In the genomic region with DNA sequence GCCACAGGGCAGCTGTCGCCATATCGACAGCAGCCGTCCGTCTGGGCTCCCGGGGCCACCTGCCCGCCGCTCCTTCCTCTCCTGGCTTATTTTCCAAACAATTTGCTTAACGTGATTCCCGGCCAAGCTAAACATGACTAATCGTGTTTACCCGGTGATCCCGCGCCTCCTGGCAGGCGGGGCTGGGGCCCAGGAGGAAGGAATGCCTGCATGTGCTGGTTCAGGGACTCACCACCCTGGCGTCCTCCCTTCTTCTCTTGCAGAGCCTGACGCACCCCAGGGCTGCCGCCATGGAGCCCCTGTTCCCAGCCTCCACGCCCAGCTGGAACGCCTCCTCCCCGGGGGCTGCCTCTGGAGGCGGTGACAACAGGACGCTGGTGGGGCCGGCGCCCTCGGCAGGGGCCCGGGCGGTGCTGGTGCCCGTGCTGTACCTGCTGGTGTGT, we compare ENCODE assay signal across 1 cellular context.
TF ChIP-seq lines count a peak whose summit lies in the region.

No MANE protein-coding gene starts in this region.

TF ChIP-seq in HepG2, 621 proteins besides CTCF, POLR2A, EP300 and RAD21 (continued from another document and continues in another):
- TF ChIP-seq ZNF605 (CRISPR knock-in tag; IDR thresholded peaks at IDR 0.05) (peak; percentile 50; the same call in 1 of the 2 replicates), MTA1 (CRISPR knock-in tag; IDR thresholded peaks at IDR 0.05; ENCODE audit: borderline replicate concordance) (0 out of 2 replicates have a peak, but pooled peaks have one; percentile 21), THYN1 (CRISPR knock-in tag; IDR thresholded peaks at IDR 0.05; ENCODE audit: borderline replicate concordance, low read depth) (no peak), ZNF136 (CRISPR knock-in tag; IDR thresholded peaks at IDR 0.05; ENCODE audit: low read depth) (no peak), ZIK1 (CRISPR knock-in tag; IDR thresholded peaks at IDR 0.05; ENCODE audit: borderline replicate concordance, low read depth) (peak; percentile 85; the same call in 1 of the 2 replicates), FIP1L1 (IDR thresholded peaks at IDR 0.05; ENCODE audit: borderline replicate concordance, insufficient read depth, low read depth, low read length) (no peak), ZNF644 (CRISPR knock-in tag; IDR thresholded peaks at IDR 0.05; ENCODE audit: low read depth) (no peak), ZNF205 (CRISPR knock-in tag; IDR thresholded peaks at IDR 0.05) (peak; percentile 69; the same call in 1 of the 2 replicates), ZNF839 (CRISPR knock-in tag; IDR thresholded peaks at IDR 0.05; ENCODE audit: borderline replicate concordance) (no peak), KMT2B (CRISPR knock-in tag; IDR thresholded peaks at IDR 0.05) (0 out of 2 replicates have a peak, but pooled peaks have one; percentile 46), ZNF383 (CRISPR knock-in tag; IDR thresholded peaks at IDR 0.05; ENCODE audit: borderline replicate concordance) (no peak), ZNF451 (CRISPR knock-in tag; IDR thresholded peaks at IDR 0.05) (peak; percentile 92; the same call in 1 of the 2 replicates), TBX3 (IDR thresholded peaks at IDR 0.05; ENCODE audit: borderline replicate concordance) (no peak), ATF7 (IDR thresholded peaks at IDR 0.05) (no peak), ATF7 (CRISPR knock-in tag; IDR thresholded peaks at IDR 0.05) (peak; percentile 38; the same call in 1 of the 2 replicates), CBFB (CRISPR knock-in tag; IDR thresholded peaks at IDR 0.05) (no peak; the same call in 1 of the 2 replicates), ZNF34 (CRISPR knock-in tag; IDR thresholded peaks at IDR 0.05; ENCODE audit: borderline replicate concordance) (no peak), SMYD3 (CRISPR knock-in tag; IDR thresholded peaks at IDR 0.05) (no peak), FOXM1 (CRISPR knock-in tag; IDR thresholded peaks at IDR 0.05) (no peak), SALL2 (CRISPR knock-in tag; IDR thresholded peaks at IDR 0.05) (no peak; the same call in 1 of the 2 replicates), TP53 (CRISPR knock-in tag; conservative IDR thresholded peaks at IDR 0.05) (peak; percentile 68; the same call in 1 of the 2 replicates), PTBP1 (IDR thresholded peaks at IDR 0.05; ENCODE audit: low read depth, low read length, poor library complexity, severe bottlenecking) (no peak), ZKSCAN8 (CRISPR knock-in tag; IDR thresholded peaks at IDR 0.05; ENCODE audit: borderline replicate concordance) (peak; percentile 95), KDM3A (CRISPR knock-in tag; IDR thresholded peaks at IDR 0.05; ENCODE audit: low read depth) (peak; percentile 88), ZNF792 (CRISPR knock-in tag; IDR thresholded peaks at IDR 0.05) (peak; percentile 77; the same call in 1 of the 2 replicates), ZNF235 (CRISPR knock-in tag; IDR thresholded peaks at IDR 0.05; ENCODE audit: borderline replicate concordance) (0 out of 2 replicates have a peak, but pooled peaks have one; percentile 67), SP140L (CRISPR knock-in tag; IDR thresholded peaks at IDR 0.05; ENCODE audit: borderline replicate concordance) (no peak), BRD4 (CRISPR knock-in tag; IDR thresholded peaks at IDR 0.05) (no peak)
- TF ChIP-seq, protein P1, sequence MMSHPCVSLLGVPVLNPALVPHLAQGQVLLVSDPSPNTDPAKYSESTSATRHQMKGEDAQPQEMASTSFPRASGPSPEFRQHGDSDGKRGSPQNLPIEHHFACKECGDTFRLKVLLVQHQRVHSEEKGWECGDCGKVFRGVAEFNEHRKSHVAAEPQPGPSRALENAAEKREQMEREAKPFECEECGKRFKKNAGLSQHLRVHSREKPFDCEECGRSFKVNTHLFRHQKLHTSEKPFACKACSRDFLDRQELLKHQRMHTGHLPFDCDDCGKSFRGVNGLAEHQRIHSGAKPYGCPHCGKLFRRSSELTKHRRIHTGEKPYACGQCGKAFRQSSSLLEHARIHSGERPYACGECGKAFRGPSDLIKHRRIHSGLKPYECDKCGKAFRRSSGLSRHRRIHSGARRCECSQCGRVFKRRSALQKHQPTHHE (CRISPR knock-in tag; IDR thresholded peaks at IDR 0.05; ENCODE audit: borderline replicate concordance) = no peak
- TF ChIP-seq, protein P2, sequence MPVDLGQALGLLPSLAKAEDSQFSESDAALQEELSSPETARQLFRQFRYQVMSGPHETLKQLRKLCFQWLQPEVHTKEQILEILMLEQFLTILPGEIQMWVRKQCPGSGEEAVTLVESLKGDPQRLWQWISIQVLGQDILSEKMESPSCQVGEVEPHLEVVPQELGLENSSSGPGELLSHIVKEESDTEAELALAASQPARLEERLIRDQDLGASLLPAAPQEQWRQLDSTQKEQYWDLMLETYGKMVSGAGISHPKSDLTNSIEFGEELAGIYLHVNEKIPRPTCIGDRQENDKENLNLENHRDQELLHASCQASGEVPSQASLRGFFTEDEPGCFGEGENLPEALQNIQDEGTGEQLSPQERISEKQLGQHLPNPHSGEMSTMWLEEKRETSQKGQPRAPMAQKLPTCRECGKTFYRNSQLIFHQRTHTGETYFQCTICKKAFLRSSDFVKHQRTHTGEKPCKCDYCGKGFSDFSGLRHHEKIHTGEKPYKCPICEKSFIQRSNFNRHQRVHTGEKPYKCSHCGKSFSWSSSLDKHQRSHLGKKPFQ (CRISPR knock-in tag; IDR thresholded peaks at IDR 0.05; ENCODE audit: insufficient replicate concordance) = peak; percentile 71
- TF ChIP-seq, protein P3, sequence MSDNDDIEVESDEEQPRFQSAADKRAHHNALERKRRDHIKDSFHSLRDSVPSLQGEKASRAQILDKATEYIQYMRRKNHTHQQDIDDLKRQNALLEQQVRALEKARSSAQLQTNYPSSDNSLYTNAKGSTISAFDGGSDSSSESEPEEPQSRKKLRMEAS (IDR thresholded peaks at IDR 0.05) = peak; percentile 94
- TF ChIP-seq, protein P4, sequence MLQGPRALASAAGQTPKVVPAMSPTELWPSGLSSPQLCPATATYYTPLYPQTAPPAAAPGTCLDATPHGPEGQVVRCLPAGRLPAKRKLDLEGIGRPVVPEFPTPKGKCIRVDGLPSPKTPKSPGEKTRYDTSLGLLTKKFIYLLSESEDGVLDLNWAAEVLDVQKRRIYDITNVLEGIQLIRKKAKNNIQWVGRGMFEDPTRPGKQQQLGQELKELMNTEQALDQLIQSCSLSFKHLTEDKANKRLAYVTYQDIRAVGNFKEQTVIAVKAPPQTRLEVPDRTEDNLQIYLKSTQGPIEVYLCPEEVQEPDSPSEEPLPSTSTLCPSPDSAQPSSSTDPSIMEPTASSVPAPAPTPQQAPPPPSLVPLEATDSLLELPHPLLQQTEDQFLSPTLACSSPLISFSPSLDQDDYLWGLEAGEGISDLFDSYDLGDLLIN (CRISPR knock-in tag; IDR thresholded peaks at IDR 0.05; ENCODE audit: borderline replicate concordance) = peak; percentile 85; the same call in 1 of the 2 replicates
- TF ChIP-seq, protein P5, sequence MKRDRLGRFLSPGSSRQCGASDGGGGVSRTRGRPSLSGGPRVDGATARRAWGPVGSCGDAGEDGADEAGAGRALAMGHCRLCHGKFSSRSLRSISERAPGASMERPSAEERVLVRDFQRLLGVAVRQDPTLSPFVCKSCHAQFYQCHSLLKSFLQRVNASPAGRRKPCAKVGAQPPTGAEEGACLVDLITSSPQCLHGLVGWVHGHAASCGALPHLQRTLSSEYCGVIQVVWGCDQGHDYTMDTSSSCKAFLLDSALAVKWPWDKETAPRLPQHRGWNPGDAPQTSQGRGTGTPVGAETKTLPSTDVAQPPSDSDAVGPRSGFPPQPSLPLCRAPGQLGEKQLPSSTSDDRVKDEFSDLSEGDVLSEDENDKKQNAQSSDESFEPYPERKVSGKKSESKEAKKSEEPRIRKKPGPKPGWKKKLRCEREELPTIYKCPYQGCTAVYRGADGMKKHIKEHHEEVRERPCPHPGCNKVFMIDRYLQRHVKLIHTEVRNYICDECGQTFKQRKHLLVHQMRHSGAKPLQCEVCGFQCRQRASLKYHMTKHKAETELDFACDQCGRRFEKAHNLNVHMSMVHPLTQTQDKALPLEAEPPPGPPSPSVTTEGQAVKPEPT (CRISPR knock-in tag; IDR thresholded peaks at IDR 0.05; ENCODE audit: low read depth) = no peak
- TF ChIP-seq, protein P6, sequence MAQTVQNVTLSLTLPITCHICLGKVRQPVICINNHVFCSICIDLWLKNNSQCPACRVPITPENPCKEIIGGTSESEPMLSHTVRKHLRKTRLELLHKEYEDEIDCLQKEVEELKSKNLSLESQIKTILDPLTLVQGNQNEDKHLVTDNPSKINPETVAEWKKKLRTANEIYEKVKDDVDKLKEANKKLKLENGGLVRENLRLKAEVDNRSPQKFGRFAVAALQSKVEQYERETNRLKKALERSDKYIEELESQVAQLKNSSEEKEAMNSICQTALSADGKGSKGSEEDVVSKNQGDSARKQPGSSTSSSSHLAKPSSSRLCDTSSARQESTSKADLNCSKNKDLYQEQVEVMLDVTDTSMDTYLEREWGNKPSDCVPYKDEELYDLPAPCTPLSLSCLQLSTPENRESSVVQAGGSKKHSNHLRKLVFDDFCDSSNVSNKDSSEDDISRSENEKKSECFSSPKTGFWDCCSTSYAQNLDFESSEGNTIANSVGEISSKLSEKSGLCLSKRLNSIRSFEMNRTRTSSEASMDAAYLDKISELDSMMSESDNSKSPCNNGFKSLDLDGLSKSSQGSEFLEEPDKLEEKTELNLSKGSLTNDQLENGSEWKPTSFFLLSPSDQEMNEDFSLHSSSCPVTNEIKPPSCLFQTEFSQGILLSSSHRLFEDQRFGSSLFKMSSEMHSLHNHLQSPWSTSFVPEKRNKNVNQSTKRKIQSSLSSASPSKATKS (CRISPR knock-in tag; IDR thresholded peaks at IDR 0.05) = no peak
- TF ChIP-seq, protein P7, sequence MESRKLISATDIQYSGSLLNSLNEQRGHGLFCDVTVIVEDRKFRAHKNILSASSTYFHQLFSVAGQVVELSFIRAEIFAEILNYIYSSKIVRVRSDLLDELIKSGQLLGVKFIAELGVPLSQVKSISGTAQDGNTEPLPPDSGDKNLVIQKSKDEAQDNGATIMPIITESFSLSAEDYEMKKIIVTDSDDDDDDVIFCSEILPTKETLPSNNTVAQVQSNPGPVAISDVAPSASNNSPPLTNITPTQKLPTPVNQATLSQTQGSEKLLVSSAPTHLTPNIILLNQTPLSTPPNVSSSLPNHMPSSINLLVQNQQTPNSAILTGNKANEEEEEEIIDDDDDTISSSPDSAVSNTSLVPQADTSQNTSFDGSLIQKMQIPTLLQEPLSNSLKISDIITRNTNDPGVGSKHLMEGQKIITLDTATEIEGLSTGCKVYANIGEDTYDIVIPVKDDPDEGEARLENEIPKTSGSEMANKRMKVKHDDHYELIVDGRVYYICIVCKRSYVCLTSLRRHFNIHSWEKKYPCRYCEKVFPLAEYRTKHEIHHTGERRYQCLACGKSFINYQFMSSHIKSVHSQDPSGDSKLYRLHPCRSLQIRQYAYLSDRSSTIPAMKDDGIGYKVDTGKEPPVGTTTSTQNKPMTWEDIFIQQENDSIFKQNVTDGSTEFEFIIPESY (CRISPR knock-in tag; IDR thresholded peaks at IDR 0.05) = no peak
- TF ChIP-seq, protein P8, sequence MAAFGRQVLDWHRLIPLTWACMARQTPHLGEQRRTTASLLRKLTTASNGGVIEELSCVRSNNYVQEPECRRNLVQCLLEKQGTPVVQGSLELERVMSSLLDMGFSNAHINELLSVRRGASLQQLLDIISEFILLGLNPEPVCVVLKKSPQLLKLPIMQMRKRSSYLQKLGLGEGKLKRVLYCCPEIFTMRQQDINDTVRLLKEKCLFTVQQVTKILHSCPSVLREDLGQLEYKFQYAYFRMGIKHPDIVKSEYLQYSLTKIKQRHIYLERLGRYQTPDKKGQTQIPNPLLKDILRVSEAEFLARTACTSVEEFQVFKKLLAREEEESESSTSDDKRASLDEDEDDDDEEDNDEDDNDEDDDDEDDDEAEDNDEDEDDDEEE (CRISPR knock-in tag; IDR thresholded peaks at IDR 0.05) = no peak
- TF ChIP-seq, protein P9, sequence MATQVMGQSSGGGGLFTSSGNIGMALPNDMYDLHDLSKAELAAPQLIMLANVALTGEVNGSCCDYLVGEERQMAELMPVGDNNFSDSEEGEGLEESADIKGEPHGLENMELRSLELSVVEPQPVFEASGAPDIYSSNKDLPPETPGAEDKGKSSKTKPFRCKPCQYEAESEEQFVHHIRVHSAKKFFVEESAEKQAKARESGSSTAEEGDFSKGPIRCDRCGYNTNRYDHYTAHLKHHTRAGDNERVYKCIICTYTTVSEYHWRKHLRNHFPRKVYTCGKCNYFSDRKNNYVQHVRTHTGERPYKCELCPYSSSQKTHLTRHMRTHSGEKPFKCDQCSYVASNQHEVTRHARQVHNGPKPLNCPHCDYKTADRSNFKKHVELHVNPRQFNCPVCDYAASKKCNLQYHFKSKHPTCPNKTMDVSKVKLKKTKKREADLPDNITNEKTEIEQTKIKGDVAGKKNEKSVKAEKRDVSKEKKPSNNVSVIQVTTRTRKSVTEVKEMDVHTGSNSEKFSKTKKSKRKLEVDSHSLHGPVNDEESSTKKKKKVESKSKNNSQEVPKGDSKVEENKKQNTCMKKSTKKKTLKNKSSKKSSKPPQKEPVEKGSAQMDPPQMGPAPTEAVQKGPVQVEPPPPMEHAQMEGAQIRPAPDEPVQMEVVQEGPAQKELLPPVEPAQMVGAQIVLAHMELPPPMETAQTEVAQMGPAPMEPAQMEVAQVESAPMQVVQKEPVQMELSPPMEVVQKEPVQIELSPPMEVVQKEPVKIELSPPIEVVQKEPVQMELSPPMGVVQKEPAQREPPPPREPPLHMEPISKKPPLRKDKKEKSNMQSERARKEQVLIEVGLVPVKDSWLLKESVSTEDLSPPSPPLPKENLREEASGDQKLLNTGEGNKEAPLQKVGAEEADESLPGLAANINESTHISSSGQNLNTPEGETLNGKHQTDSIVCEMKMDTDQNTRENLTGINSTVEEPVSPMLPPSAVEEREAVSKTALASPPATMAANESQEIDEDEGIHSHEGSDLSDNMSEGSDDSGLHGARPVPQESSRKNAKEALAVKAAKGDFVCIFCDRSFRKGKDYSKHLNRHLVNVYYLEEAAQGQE (IDR thresholded peaks at IDR 0.05; ENCODE audit: borderline replicate concordance in 1 of 2, low read depth in 1 of 2, low read length in 2 of 2) = no peak
- TF ChIP-seq, protein P10, sequence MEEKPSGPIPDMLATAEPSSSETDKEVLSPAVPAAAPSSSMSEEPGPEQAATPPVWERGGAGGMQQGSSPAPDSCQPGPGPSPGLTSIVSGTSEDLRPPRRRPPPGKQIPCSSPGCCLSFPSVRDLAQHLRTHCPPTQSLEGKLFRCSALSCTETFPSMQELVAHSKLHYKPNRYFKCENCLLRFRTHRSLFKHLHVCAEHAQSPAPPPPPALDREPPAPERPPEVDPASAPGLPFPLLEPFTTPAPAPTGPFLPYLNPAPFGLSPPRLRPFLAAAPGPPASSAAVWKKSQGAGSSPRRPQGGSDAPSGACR (CRISPR knock-in tag; IDR thresholded peaks at IDR 0.05) = no peak
- TF ChIP-seq, protein P11, sequence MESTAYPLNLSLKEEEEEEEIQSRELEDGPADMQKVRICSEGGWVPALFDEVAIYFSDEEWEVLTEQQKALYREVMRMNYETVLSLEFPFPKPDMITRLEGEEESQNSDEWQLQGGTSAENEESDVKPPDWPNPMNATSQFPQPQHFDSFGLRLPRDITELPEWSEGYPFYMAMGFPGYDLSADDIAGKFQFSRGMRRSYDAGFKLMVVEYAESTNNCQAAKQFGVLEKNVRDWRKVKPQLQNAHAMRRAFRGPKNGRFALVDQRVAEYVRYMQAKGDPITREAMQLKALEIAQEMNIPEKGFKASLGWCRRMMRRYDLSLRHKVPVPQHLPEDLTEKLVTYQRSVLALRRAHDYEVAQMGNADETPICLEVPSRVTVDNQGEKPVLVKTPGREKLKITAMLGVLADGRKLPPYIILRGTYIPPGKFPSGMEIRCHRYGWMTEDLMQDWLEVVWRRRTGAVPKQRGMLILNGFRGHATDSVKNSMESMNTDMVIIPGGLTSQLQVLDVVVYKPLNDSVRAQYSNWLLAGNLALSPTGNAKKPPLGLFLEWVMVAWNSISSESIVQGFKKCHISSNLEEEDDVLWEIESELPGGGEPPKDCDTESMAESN (CRISPR knock-in tag; conservative IDR thresholded peaks at IDR 0.05) = peak; percentile 90
